Comparison of ENCODE assay signal across 20 cellular contexts in genomic region chr3:57354768-57355167, GRCh38.
"Had no signal": no experiment of that assay in that cellular context is flagged by ENCODE, and none has a peak within 500 bp of the region (broad histone marks: within the 10 kb centered on the region; RNA-seq: fewer than 3 reads in every experiment).

No MANE protein-coding gene starts in this region.

- H3K27me3 ChIP-seq: esophagus squamous epithelium, neural progenitor cell, ovary, right lobe of liver had no signal

- H3K4me3 ChIP-seq: coronary artery, esophagus squamous epithelium, neural progenitor cell, ovary, right lobe of liver, smooth muscle cell had no signal

- H3K36me3 Mint-ChIP-seq: activated naive CD8-positive, alpha-beta T cell treated with anti-CD3 and anti-CD28 coated beads, Interleukin-2, amount 10 ng/mL, durations not matched to agents 7 days and 5 days; brain; mesothelial cell of epicardium; neural progenitor cell; type B pancreatic cell had no signal

- ATAC-seq: left ventricle myocardium superior; right lobe of liver; stimulated activated naive CD8-positive, alpha-beta T cell treated with anti-CD3 and anti-CD28 coated beads, Interleukin-15, amount 100 ng/mL, for 72 hours had no signal

- H3K27me3 Mint-ChIP-seq: central memory CD8-positive, alpha-beta T cell; stimulated activated naive CD8-positive, alpha-beta T cell treated with anti-CD3 and anti-CD28 coated beads, Interleukin-15, amount 100 ng/mL, for 72 hours had no signal

- H3K4me1 Mint-ChIP-seq: brain; central memory CD8-positive, alpha-beta T cell; mesothelial cell of epicardium; neural progenitor cell; stimulated activated naive CD8-positive, alpha-beta T cell treated with anti-CD3 and anti-CD28 coated beads, Interleukin-15, amount 100 ng/mL, for 72 hours had no signal

- H3K27ac ChIP-seq: coronary artery, esophagus squamous epithelium, neural progenitor cell, ovary, right lobe of liver had no signal

- H3K36me3 ChIP-seq: esophagus squamous epithelium, neural progenitor cell, ovary, right lobe of liver had no signal

- H3K4me1 ChIP-seq: esophagus squamous epithelium, neural progenitor cell, right lobe of liver had no signal

- H3K9me3 Mint-ChIP-seq: activated CD4-positive, alpha-beta T cell treated with anti-CD3 and anti-CD28 coated beads, Interleukin-2, amount 10 ng/mL, durations not matched to agents 7 days and 5 days; activated naive CD8-positive, alpha-beta T cell treated with anti-CD3 and anti-CD28 coated beads, Interleukin-2, amount 10 ng/mL, durations not matched to agents 7 days and 5 days; activated T-helper 1 cell treated with anti-CD3 and anti-CD28 coated beads, Interleukin-12 subunit alpha, Interleukin-12 subunit beta, Interleukin-2, Interleukin-4 antibody, amounts not matched to agents 30 ng/mL and 10 ng/mL and 1 ng/mL, durations not matched to agents 14 hours and 24 hours and 36 hours; brain; central memory CD8-positive, alpha-beta T cell; neural progenitor cell; stimulated activated naive CD8-positive, alpha-beta T cell treated with anti-CD3 and anti-CD28 coated beads, Interleukin-15, amount 100 ng/mL, for 72 hours; T-helper 1 cell treated with Interleukin-12 subunit alpha and Interleukin-12 subunit beta and Interleukin-4 antibody, amounts not matched to agents 30 μg/mL and 1 μg/mL, for 36 hours; type B pancreatic cell had no signal

- H3K4me3 Mint-ChIP-seq: activated CD4-positive, alpha-beta T cell treated with anti-CD3 and anti-CD28 coated beads, Interleukin-2, amount 10 ng/mL, durations not matched to agents 7 days and 5 days; activated naive CD8-positive, alpha-beta T cell treated with anti-CD3 and anti-CD28 coated beads, Interleukin-2, amount 10 ng/mL, durations not matched to agents 7 days and 5 days; activated T-helper 1 cell treated with anti-CD3 and anti-CD28 coated beads, Interleukin-12 subunit alpha, Interleukin-12 subunit beta, Interleukin-2, Interleukin-4 antibody, amounts not matched to agents 30 ng/mL and 10 ng/mL and 1 ng/mL, durations not matched to agents 14 hours and 24 hours and 36 hours; brain; central memory CD8-positive, alpha-beta T cell; mesothelial cell of epicardium; neural progenitor cell; stimulated activated naive CD8-positive, alpha-beta T cell treated with anti-CD3 and anti-CD28 coated beads, Interleukin-15, amount 100 ng/mL, for 72 hours; T-helper 1 cell treated with Interleukin-12 subunit alpha and Interleukin-12 subunit beta and Interleukin-4 antibody, amounts not matched to agents 30 μg/mL and 1 μg/mL, for 36 hours; type B pancreatic cell had no signal

- H3K9me3 ChIP-seq: esophagus squamous epithelium, ovary, right lobe of liver had no signal

- H3K27ac Mint-ChIP-seq: activated CD4-positive, alpha-beta T cell treated with anti-CD3 and anti-CD28 coated beads, Interleukin-2, amount 10 ng/mL, durations not matched to agents 7 days and 5 days; activated naive CD8-positive, alpha-beta T cell treated with anti-CD3 and anti-CD28 coated beads, Interleukin-2, amount 10 ng/mL, durations not matched to agents 7 days and 5 days; activated T-helper 1 cell treated with anti-CD3 and anti-CD28 coated beads, Interleukin-12 subunit alpha, Interleukin-12 subunit beta, Interleukin-2, Interleukin-4 antibody, amounts not matched to agents 30 ng/mL and 10 ng/mL and 1 ng/mL, durations not matched to agents 14 hours and 24 hours and 36 hours; brain; mesothelial cell of epicardium; neural progenitor cell; stimulated activated naive CD8-positive, alpha-beta T cell treated with anti-CD3 and anti-CD28 coated beads, Interleukin-15, amount 100 ng/mL, for 72 hours; T-helper 1 cell treated with Interleukin-12 subunit alpha and Interleukin-12 subunit beta and Interleukin-4 antibody, amounts not matched to agents 30 μg/mL and 1 μg/mL, for 36 hours; type B pancreatic cell had no signal

- DNase-seq: activated CD4-positive, alpha-beta T cell treated with anti-CD3 and anti-CD28 coated beads, Interleukin-2, amount 10 ng/mL, durations not matched to agents 7 days and 5 days; activated CD8-positive, alpha-beta memory T cell treated with anti-CD3 and anti-CD28 coated beads for 24 hours; activated naive CD4-positive, alpha-beta T cell; activated naive CD8-positive, alpha-beta T cell treated with anti-CD3 and anti-CD28 coated beads, Interleukin-2, amount 10 ng/mL, durations not matched to agents 7 days and 5 days; effector CD4-positive, alpha-beta T cell; esophagus squamous epithelium; hypothalamus; left ventricle myocardium superior; ovary; right lobe of liver; stimulated activated naive CD8-positive, alpha-beta T cell treated with anti-CD3 and anti-CD28 coated beads, Interleukin-15, amount 100 ng/mL, for 72 hours had no signal
